8 cellular contexts compared by ENCODE assay signal in the genomic region with DNA sequence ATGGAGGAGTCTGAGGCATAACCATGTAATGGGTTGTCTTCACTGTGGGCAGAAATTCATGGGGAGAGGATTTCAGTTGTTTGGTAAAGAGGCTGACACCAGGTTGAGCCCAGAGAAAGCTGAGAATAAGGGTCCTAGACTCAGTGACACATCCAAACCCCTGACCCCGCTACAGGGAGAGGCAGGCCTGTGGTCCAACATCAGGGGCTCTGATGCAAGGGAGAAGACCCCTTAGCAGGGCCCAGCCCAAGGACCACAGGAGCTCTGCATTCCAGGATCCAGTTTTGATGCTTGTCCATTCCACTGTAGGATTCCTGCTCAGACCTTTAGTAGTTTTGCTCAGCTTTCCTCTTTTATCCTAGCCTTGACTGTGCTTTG. TPM values are rescaled to one million over a fixed set of nuclear protein-coding genes. Genes with fewer than 3 reads are reported as not detected.
DNase-seq lines count a peak whose midpoint lies in the region; ATAC-seq and TF ChIP-seq lines count a peak whose summit lies in the region.

No MANE protein-coding gene starts in this region.

- peaks cover 45% of the 10 kb centered on the region for H3K36me3 Mint-ChIP-seq in stimulated activated naive CD8-positive, alpha-beta T cell treated with anti-CD3 and anti-CD28 coated beads, Interleukin-15, Interleukin-2, amounts not matched to agents 100 ng/mL and 50 ng/mL, for 24 hours (ENCODE audit: low read depth)
- H3K36me3 Mint-ChIP-seq in T-helper 17 cell (ENCODE audit: low read depth) (no peaks in the 10 kb centered on the region), immature natural killer cell (peaks cover 7 to 15% (median 8%) of the 10 kb centered on the region in 3 donors)

- H3K27ac ChIP-seq in GM23248: no peak overlapping the region

- H3K36me3 ChIP-seq in GM23248 (ENCODE audit: low read depth): no peaks in the 10 kb centered on the region

- H3K4me1 ChIP-seq in GM23248 (ENCODE audit: insufficient read depth): peaks cover 45% of the 10 kb centered on the region

- H3K4me2 ChIP-seq in GM23248 (ENCODE audit: unreplicated experiment): no peak overlapping the region

- no peak for DNase-seq in stimulated activated naive CD8-positive, alpha-beta T cell treated with anti-CD3 and anti-CD28 coated beads, Interleukin-15, Interleukin-2, amounts not matched to agents 100 U/mL and 50 U/mL, for 24 hours
- DNase-seq in T-helper 17 cell: no peak
- DNase-seq in immature natural killer cell: no peak
- no peak for DNase-seq in GM20000 (ENCODE audit: low spot score)
- DNase-seq in HuH-7 (ENCODE audit: low spot score): no peak
- DNase-seq in GM23248: no peak

- in situ Hi-C loops in GM23248 (cut with MboI): no loop called here

- H3K27ac Mint-ChIP-seq in stimulated activated naive CD8-positive, alpha-beta T cell treated with anti-CD3 and anti-CD28 coated beads, Interleukin-15, Interleukin-2, amounts not matched to agents 100 ng/mL and 50 ng/mL, for 24 hours: peak overlapping the region; percentile 98
- H3K27ac Mint-ChIP-seq in T-helper 17 cell (peak overlapping the region; percentile 100), immature natural killer cell (peak overlapping the region; percentile 96 to 100 (median 99))

- H3K9ac ChIP-seq in GM23248: no peak overlapping the region

- H3K4me1 Mint-ChIP-seq in stimulated activated naive CD8-positive, alpha-beta T cell treated with anti-CD3 and anti-CD28 coated beads, Interleukin-15, Interleukin-2, amounts not matched to agents 100 ng/mL and 50 ng/mL, for 24 hours (ENCODE audit: low read depth): peaks cover 87% of the 10 kb centered on the region
- peaks cover 69% of the 10 kb centered on the region for H3K4me1 Mint-ChIP-seq in T-helper 17 cell
- H3K4me1 Mint-ChIP-seq in immature natural killer cell: peaks cover 94 to 95% of the 10 kb centered on the region in 2 donors

- H2AFZ ChIP-seq in GM23248: no peak overlapping the region

- no peaks in the 10 kb centered on the region for H3K79me2 ChIP-seq in GM23248 (ENCODE audit: insufficient read depth)

- no peaks in the 10 kb centered on the region for H3K9me3 Mint-ChIP-seq in stimulated activated naive CD8-positive, alpha-beta T cell treated with anti-CD3 and anti-CD28 coated beads, Interleukin-15, Interleukin-2, amounts not matched to agents 100 ng/mL and 50 ng/mL, for 24 hours
- no peaks in the 10 kb centered on the region for H3K9me3 Mint-ChIP-seq in immature natural killer cell

- ATAC-seq in stimulated activated naive CD8-positive, alpha-beta T cell treated with anti-CD3 and anti-CD28 coated beads, Interleukin-15, Interleukin-2, amounts not matched to agents 100 U/mL and 50 U/mL, for 24 hours: no peak
- ATAC-seq in T-helper 17 cell (no peak), GM21447 (IDR thresholded peaks at IDR 0.05; ENCODE audit: unreplicated experiment) (no peak)

- TF ChIP-seq CTCF in GM20000 (IDR thresholded peaks at IDR 0.05; ENCODE audit: extremely low read depth, missing control alignments): no peak

- H3K9me3 ChIP-seq in T-helper 17 cell (ENCODE audit: control insufficient read depth, low read length, poor library complexity, severe bottlenecking): no peaks in the 10 kb centered on the region
- no peaks in the 10 kb centered on the region for H3K9me3 ChIP-seq in GM23248 (ENCODE audit: low read depth)

- H3K4me3 Mint-ChIP-seq in stimulated activated naive CD8-positive, alpha-beta T cell treated with anti-CD3 and anti-CD28 coated beads, Interleukin-15, Interleukin-2, amounts not matched to agents 100 ng/mL and 50 ng/mL, for 24 hours: peak overlapping the region; percentile 83
- H3K4me3 Mint-ChIP-seq in T-helper 17 cell (peak overlapping the region; percentile 90), immature natural killer cell (peak overlapping the region; percentile 81 to 95 (median 83))

- H3K27me3 Mint-ChIP-seq in stimulated activated naive CD8-positive, alpha-beta T cell treated with anti-CD3 and anti-CD28 coated beads, Interleukin-15, Interleukin-2, amounts not matched to agents 100 ng/mL and 50 ng/mL, for 24 hours: no peaks in the 10 kb centered on the region
- no peaks in the 10 kb centered on the region for H3K27me3 Mint-ChIP-seq in T-helper 17 cell
- peaks cover 14 to 25% (median 22%) of the 10 kb centered on the region in 3 donors for H3K27me3 Mint-ChIP-seq in immature natural killer cell (ENCODE audit: low read depth in 3 of 3)

- no peaks in the 10 kb centered on the region for H3K27me3 ChIP-seq in GM23248 (replicated peaks; ENCODE audit: insufficient read depth)

- no peak overlapping the region for H3K4me3 ChIP-seq in GM23248

- H4K20me1 ChIP-seq in GM23248 (ENCODE audit: insufficient read depth): no peaks in the 10 kb centered on the region

- no peaks in the 10 kb centered on the region for H3K9me2 ChIP-seq in GM23248 (ENCODE audit: insufficient read depth)

- H3F3A ChIP-seq in GM23248 (ENCODE audit: insufficient read depth): peaks cover 55% of the 10 kb centered on the region

- 100% methylated on average over 1 of the region's 1 CpG for WGBS in GM23248 (ENCODE audit: low coverage in 1 of 2, low lambda C conversion rate in 2 of 2, missing lambda C conversion rate in 2 of 2), 2 experiments

RNA-seq across cellular contexts. Expression of gene GPR68, which starts 15.5 kb away (rescaled TPM):
- total RNA-seq in T-helper 17 cell: 10 to 100 TPM in 1 of 2 donors, 1 to 10 TPM in 1; 7.6 to 12.4 TPM
- polyA plus RNA-seq in immature natural killer cell: 10 to 100 TPM; 19.0 to 40.4 (median 22.4) TPM
- 8.6 and 10.6 TPM in 2 replicates for total RNA-seq in GM23248 (2014; rRNA removed; shearing (Covaris generic))
- polyA plus RNA-seq in GM23248 (2016; fragmentation: Nextera tagmentation; extraction: Ambion mirVana): 5.1 and 5.7 TPM in 2 replicates
